ENCODE assay signal across 1 cellular context in the genomic region with DNA sequence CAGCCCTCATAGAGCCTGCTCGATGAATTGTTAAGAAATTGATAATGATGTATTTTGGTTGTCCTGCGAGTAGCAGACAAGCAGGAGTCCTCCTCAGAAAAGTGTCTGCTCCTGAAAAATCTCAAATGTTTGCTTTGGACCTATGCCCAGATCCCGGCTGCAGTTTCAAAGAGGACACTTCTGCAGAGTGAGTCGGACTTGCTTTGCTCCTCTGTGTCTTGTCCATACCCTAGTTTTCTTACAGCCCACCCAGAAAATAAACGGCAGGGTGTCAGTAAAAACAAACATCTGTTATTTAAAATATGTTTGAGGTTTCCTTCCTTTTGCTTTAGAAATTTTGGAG.
TF ChIP-seq lines count a peak whose summit lies in the region.

No MANE protein-coding gene starts in this region.

TF ChIP-seq in HepG2, 621 proteins besides CTCF, POLR2A, EP300 and RAD21:
- peak; percentile 52; the same call in 1 of the 2 replicates for TF ChIP-seq NFIC (IDR thresholded peaks at IDR 0.05; ENCODE audit: low read length)
- TF ChIP-seq, protein P1, sequence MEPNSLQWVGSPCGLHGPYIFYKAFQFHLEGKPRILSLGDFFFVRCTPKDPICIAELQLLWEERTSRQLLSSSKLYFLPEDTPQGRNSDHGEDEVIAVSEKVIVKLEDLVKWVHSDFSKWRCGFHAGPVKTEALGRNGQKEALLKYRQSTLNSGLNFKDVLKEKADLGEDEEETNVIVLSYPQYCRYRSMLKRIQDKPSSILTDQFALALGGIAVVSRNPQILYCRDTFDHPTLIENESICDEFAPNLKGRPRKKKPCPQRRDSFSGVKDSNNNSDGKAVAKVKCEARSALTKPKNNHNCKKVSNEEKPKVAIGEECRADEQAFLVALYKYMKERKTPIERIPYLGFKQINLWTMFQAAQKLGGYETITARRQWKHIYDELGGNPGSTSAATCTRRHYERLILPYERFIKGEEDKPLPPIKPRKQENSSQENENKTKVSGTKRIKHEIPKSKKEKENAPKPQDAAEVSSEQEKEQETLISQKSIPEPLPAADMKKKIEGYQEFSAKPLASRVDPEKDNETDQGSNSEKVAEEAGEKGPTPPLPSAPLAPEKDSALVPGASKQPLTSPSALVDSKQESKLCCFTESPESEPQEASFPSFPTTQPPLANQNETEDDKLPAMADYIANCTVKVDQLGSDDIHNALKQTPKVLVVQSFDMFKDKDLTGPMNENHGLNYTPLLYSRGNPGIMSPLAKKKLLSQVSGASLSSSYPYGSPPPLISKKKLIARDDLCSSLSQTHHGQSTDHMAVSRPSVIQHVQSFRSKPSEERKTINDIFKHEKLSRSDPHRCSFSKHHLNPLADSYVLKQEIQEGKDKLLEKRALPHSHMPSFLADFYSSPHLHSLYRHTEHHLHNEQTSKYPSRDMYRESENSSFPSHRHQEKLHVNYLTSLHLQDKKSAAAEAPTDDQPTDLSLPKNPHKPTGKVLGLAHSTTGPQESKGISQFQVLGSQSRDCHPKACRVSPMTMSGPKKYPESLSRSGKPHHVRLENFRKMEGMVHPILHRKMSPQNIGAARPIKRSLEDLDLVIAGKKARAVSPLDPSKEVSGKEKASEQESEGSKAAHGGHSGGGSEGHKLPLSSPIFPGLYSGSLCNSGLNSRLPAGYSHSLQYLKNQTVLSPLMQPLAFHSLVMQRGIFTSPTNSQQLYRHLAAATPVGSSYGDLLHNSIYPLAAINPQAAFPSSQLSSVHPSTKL (CRISPR knock-in tag; IDR thresholded peaks at IDR 0.05): peak; percentile 20; the same call in 1 of the 2 replicates
- TF ChIP-seq ZNF616 (CRISPR knock-in tag; IDR thresholded peaks at IDR 0.05; ENCODE audit: low read depth): no peak
- TF ChIP-seq, protein P2, sequence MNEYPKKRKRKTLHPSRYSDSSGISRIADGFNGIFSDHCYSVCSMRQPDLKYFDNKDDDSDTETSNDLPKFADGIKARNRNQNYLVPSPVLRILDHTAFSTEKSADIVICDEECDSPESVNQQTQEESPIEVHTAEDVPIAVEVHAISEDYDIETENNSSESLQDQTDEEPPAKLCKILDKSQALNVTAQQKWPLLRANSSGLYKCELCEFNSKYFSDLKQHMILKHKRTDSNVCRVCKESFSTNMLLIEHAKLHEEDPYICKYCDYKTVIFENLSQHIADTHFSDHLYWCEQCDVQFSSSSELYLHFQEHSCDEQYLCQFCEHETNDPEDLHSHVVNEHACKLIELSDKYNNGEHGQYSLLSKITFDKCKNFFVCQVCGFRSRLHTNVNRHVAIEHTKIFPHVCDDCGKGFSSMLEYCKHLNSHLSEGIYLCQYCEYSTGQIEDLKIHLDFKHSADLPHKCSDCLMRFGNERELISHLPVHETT (CRISPR knock-in tag; conservative IDR thresholded peaks at IDR 0.05): no peak
- TF ChIP-seq, protein P3, sequence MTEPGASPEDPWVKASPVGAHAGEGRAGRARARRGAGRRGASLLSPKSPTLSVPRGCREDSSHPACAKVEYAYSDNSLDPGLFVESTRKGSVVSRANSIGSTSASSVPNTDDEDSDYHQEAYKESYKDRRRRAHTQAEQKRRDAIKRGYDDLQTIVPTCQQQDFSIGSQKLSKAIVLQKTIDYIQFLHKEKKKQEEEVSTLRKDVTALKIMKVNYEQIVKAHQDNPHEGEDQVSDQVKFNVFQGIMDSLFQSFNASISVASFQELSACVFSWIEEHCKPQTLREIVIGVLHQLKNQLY (CRISPR knock-in tag; IDR thresholded peaks at IDR 0.05): no peak
- no peak for TF ChIP-seq PLRG1 (conservative IDR thresholded peaks at IDR 0.05)
- TF ChIP-seq ZNF263 (CRISPR knock-in tag; IDR thresholded peaks at IDR 0.05): peak; percentile 79
- TF ChIP-seq ZNF543 (CRISPR knock-in tag; IDR thresholded peaks at IDR 0.05): no peak
- TF ChIP-seq, protein P4, sequence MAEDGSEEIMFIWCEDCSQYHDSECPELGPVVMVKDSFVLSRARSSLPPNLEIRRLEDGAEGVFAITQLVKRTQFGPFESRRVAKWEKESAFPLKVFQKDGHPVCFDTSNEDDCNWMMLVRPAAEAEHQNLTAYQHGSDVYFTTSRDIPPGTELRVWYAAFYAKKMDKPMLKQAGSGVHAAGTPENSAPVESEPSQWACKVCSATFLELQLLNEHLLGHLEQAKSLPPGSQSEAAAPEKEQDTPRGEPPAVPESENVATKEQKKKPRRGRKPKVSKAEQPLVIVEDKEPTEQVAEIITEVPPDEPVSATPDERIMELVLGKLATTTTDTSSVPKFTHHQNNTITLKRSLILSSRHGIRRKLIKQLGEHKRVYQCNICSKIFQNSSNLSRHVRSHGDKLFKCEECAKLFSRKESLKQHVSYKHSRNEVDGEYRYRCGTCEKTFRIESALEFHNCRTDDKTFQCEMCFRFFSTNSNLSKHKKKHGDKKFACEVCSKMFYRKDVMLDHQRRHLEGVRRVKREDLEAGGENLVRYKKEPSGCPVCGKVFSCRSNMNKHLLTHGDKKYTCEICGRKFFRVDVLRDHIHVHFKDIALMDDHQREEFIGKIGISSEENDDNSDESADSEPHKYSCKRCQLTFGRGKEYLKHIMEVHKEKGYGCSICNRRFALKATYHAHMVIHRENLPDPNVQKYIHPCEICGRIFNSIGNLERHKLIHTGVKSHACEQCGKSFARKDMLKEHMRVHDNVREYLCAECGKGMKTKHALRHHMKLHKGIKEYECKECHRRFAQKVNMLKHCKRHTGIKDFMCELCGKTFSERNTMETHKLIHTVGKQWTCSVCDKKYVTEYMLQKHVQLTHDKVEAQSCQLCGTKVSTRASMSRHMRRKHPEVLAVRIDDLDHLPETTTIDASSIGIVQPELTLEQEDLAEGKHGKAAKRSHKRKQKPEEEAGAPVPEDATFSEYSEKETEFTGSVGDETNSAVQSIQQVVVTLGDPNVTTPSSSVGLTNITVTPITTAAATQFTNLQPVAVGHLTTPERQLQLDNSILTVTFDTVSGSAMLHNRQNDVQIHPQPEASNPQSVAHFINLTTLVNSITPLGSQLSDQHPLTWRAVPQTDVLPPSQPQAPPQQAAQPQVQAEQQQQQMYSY (CRISPR knock-in tag; IDR thresholded peaks at IDR 0.05): 0 out of 2 replicates have a peak, but pooled peaks have one; percentile 27
- TF ChIP-seq, protein P5, sequence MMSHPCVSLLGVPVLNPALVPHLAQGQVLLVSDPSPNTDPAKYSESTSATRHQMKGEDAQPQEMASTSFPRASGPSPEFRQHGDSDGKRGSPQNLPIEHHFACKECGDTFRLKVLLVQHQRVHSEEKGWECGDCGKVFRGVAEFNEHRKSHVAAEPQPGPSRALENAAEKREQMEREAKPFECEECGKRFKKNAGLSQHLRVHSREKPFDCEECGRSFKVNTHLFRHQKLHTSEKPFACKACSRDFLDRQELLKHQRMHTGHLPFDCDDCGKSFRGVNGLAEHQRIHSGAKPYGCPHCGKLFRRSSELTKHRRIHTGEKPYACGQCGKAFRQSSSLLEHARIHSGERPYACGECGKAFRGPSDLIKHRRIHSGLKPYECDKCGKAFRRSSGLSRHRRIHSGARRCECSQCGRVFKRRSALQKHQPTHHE (CRISPR knock-in tag; IDR thresholded peaks at IDR 0.05; ENCODE audit: borderline replicate concordance): no peak
- TF ChIP-seq, protein P6, sequence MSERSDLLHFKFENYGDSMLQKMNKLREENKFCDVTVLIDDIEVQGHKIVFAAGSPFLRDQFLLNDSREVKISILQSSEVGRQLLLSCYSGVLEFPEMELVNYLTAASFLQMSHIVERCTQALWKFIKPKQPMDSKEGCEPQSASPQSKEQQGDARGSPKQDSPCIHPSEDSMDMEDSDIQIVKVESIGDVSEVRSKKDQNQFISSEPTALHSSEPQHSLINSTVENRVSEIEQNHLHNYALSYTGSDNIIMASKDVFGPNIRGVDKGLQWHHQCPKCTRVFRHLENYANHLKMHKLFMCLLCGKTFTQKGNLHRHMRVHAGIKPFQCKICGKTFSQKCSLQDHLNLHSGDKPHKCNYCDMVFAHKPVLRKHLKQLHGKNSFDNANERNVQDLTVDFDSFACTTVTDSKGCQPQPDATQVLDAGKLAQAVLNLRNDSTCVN (CRISPR knock-in tag; IDR thresholded peaks at IDR 0.05; ENCODE audit: borderline replicate concordance): peak; percentile 88
- TF ChIP-seq MEF2D (CRISPR knock-in tag; IDR thresholded peaks at IDR 0.05): no peak
- TF ChIP-seq SAP130 (CRISPR knock-in tag; IDR thresholded peaks at IDR 0.05; ENCODE audit: low read depth): peak; percentile 60
